In the genomic region with DNA sequence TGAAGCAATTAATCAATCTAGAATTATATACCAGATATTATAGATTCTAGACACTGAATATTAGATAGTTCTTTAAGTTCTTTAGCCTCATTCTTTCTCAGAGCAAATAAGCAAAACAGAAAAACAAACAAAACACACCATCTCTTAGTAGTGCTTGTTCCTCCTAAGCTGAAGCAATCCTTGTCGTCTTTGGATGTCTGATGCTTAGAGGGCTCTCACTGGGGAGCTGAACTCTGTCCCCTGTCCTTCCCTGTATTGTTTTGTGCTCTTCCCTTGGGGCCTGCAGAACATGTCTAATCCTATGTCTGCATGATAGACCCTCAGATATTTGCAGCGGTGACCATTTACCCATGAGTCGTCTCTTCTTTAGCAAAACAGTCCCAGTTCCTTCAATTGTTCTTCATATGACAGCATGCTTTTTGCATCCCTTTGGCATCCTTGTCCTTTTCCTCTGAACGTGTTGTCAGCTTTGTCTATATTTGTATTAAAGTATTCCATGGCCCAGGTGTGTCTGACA, we compare ENCODE assay signal across 15 cellular contexts.
DNase-seq lines count a peak whose midpoint lies in the region; ATAC-seq, FAIRE-seq and TF ChIP-seq lines count a peak whose summit lies in the region.
"Had no signal": no experiment of that assay in that cellular context is flagged by ENCODE, and none has a peak within 500 bp of the region (broad histone marks: within the 10 kb centered on the region; RNA-seq: fewer than 3 reads in every experiment).

No MANE protein-coding gene starts in this region.

- H2AFZ ChIP-seq in ACC112 (ENCODE audit: low read length, unreplicated experiment) (peak overlapping the region; percentile 48), HepG2 (ENCODE audit: low read length) (no peak overlapping the region)

- BruUV-seq in HepG2 (replicated peaks; lab: Mats Ljungman, UMichigan): no TSS peak

- ATAC-seq in HepG2 (peak; percentile 71), HG02884 (IDR thresholded peaks at IDR 0.05; ENCODE audit: unreplicated experiment) (no peak), left colon (no peak)
- ATAC-seq: K562 had no signal

- TF ChIP-seq POLR2A in HepG2 (IDR thresholded peaks at IDR 0.05; ENCODE audit: insufficient read depth in 1 of 2, low read depth in 2 of 2, low read length in 2 of 2): no peak

- H3K4me1 ChIP-seq in ACC112 (ENCODE audit: control insufficient read depth, insufficient read depth, low read length, unreplicated experiment) (peaks cover 34% of the 10 kb centered on the region), HepG2 (ENCODE audit: insufficient read depth, low read length) (peaks cover 13% of the 10 kb centered on the region)
- H3K4me1 ChIP-seq: BLaER1 had no signal

- no peak overlapping the region for H3K9ac ChIP-seq in HepG2 (ENCODE audit: insufficient read depth, low read depth, low read length)
- H3K9ac ChIP-seq: BLaER1 had no signal

- DNase-seq in dermis blood vessel endothelial cell (peak; percentile 59), HepG2 (ENCODE audit: low spot score) (no peak), NCI-H446 treated with DMSO at 0.1 percent for 48 hours (lab: John Stamatoyannopoulos, UW) (no peak), left colon (no peak)
- DNase-seq: Calu3; CD4-positive, alpha-beta memory T cell; DMS79 treated with DMSO at 0.1 percent for 48 hours; GF-D8; H9 had no signal

- no peaks in the 10 kb centered on the region for H4K20me1 ChIP-seq in HepG2 (ENCODE audit: insufficient read depth, low read length)
- H4K20me1 ChIP-seq: BLaER1 had no signal

- no peak overlapping the region for H3K4me2 ChIP-seq in HepG2 (ENCODE audit: low read depth, low read length)
- H3K4me2 ChIP-seq: BLaER1 had no signal

- WGBS in HepG2 (ENCODE audit: low lambda C conversion rate): 51% methylated on average over 4 of the region's 4 CpGs

- H3K36me3 ChIP-seq in ACC112 (ENCODE audit: insufficient read depth, low read length) (0 out of 2 replicates have a peak, but pooled peaks cover 4% of the 10 kb centered on the region), HepG2 (replicated peaks in 1 of 2; ENCODE audit: control insufficient read depth in 1 of 2, insufficient read depth in 2 of 2, low read length in 2 of 2) (peaks cover 0 to 4% of the 10 kb centered on the region in 2 experiments; a peak in 1 of 5 replicates)
- H3K36me3 ChIP-seq: BLaER1 had no signal

- H3K9me3 ChIP-seq in HepG2 (ENCODE audit: low read length): no peaks in the 10 kb centered on the region
- H3K9me3 ChIP-seq: BLaER1 had no signal

- no peak overlapping the region for H3K27ac ChIP-seq in ACC112 (ENCODE audit: low read depth, low read length)
- H3K27ac ChIP-seq in HepG2 (ENCODE audit: extremely low read length, insufficient read depth, low read length): no peak overlapping the region
- H3K27ac ChIP-seq: BLaER1 had no signal

- FAIRE-seq in HepG2 (lab: Jason Lieb, UNC): no peak
- FAIRE-seq: A204.1, H1, K562 had no signal

- peaks cover 44% of the 10 kb centered on the region for H3K79me2 ChIP-seq in ACC112 (ENCODE audit: control insufficient read depth, insufficient read depth, low read length, unreplicated experiment)
- peaks cover 2% of the 10 kb centered on the region for H3K79me2 ChIP-seq in HepG2 (ENCODE audit: insufficient read depth, low read length)

- CTCF ChIA-PET in HepG2 (lab: Yijun Ruan, JAX; ENCODE audit: low intra/inter-chr PET ratio, low total read pairs): no interaction called here

- TF ChIP-seq EP300 in HepG2 (IDR thresholded peaks at IDR 0.05; ENCODE audit: low read depth in 2 of 2, low read length in 2 of 2) (no peak), HepG2 (CRISPR knock-in tag; IDR thresholded peaks at IDR 0.05; ENCODE audit: borderline replicate concordance) (no peak)

- POLR2A ChIA-PET in HepG2 (lab: Yijun Ruan, JAX): interaction anchor here (1.2 to 2.1 kb wide), 3 partner anchors 11 to 115 kb away, joined by 3 to 5 read pairs (median 3); no protein-coding TSS in a partner anchor

- no peak for TF ChIP-seq RAD21 in HepG2 (CRISPR knock-in tag; IDR thresholded peaks at IDR 0.05)

- TF ChIP-seq CTCF in HepG2 (CRISPR knock-in tag; IDR thresholded peaks at IDR 0.05): no peak

- intact Hi-C loops in HepG2 (cut with micrococcal nuclease; ENCODE audit: unreplicated experiment): no loop called here
- intact Hi-C loops in left colon (cut with DNase I, micrococcal nuclease): no loop called here

- H3K4me3 ChIP-seq in ACC112 (ENCODE audit: low read depth, low read length) (0 out of 2 replicates have a peak overlapping the region, but pooled peaks have one; percentile 16), HepG2 (replicated peaks in 1 of 3; ENCODE audit: insufficient read depth in 1 of 3, low read depth in 2 of 3, low read length in 3 of 3) (no peak overlapping the region)
- H3K4me3 ChIP-seq: BLaER1, K562 had no signal

- in situ Hi-C loops in HepG2 (cut with HindIII; ENCODE audit: extremely low pct_ligation_motif_present, low pct_unique_long_range_greater_than_20kb): no loop called here

- no peaks in the 10 kb centered on the region for H3K27me3 ChIP-seq in ACC112 (ENCODE audit: insufficient read depth, low read length)
- no peaks in the 10 kb centered on the region for H3K27me3 ChIP-seq in HepG2 (ENCODE audit: control insufficient read depth in 1 of 2, insufficient read depth in 2 of 2, low read length in 2 of 2)
- H3K27me3 ChIP-seq: BLaER1 had no signal

TF ChIP-seq in HepG2, 621 proteins besides CTCF, POLR2A, EP300 and RAD21:
- TF ChIP-seq SOX13 (IDR thresholded peaks at IDR 0.05) (no peak), SOX13 (CRISPR knock-in tag; conservative IDR thresholded peaks at IDR 0.05 in 1 of 2, IDR thresholded peaks at IDR 0.05 in 1 of 2) (0 out of 4 replicates have a peak, but pooled peaks of 1 of the 2 experiments have one; percentile 15), MED8 (CRISPR knock-in tag; IDR thresholded peaks at IDR 0.05; ENCODE audit: insufficient replicate concordance) (no peak), ZKSCAN5 (CRISPR knock-in tag; IDR thresholded peaks at IDR 0.05) (no peak), SIX4 (CRISPR knock-in tag; IDR thresholded peaks at IDR 0.05) (no peak), HNF4A (CRISPR knock-in tag; IDR thresholded peaks at IDR 0.05) (0 out of 2 replicates have a peak, but pooled peaks have one; percentile 16), HOXD1 (CRISPR knock-in tag; IDR thresholded peaks at IDR 0.05) (no peak), GATAD2A (CRISPR knock-in tag; IDR thresholded peaks at IDR 0.05) (0 out of 2 replicates have a peak, but pooled peaks have one; percentile 8)
- TF ChIP-seq, protein P1, sequence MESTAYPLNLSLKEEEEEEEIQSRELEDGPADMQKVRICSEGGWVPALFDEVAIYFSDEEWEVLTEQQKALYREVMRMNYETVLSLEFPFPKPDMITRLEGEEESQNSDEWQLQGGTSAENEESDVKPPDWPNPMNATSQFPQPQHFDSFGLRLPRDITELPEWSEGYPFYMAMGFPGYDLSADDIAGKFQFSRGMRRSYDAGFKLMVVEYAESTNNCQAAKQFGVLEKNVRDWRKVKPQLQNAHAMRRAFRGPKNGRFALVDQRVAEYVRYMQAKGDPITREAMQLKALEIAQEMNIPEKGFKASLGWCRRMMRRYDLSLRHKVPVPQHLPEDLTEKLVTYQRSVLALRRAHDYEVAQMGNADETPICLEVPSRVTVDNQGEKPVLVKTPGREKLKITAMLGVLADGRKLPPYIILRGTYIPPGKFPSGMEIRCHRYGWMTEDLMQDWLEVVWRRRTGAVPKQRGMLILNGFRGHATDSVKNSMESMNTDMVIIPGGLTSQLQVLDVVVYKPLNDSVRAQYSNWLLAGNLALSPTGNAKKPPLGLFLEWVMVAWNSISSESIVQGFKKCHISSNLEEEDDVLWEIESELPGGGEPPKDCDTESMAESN (CRISPR knock-in tag; conservative IDR thresholded peaks at IDR 0.05): no peak
